Comparison of ENCODE assay signal across 1 cellular context in the genomic region with DNA sequence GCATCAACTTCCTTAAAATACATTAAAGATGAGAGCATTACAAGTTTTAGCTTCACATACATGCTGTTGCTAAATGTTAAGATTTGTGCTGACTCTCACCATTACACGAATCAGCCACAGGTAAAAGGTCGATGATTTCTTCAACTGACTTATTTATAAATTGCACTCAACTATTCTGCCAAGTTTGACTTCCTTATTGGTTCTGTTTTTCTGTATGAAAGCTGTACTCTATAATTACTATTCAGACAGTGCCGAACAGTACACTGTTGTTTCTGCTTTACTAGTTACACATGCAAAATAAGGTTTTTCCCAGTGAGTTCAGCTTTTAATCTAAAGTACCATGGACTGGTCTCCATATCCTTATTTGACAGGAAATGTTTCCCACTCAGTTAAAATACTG. TPM values are rescaled to one million over a fixed set of nuclear protein-coding genes. Genes with fewer than 3 reads are reported as not detected.
"Had no signal": no experiment of that assay in that cellular context is flagged by ENCODE, and none has a peak within 500 bp of the region (broad histone marks: within the 10 kb centered on the region; RNA-seq: fewer than 3 reads in every experiment).

No MANE protein-coding gene starts in this region.

RNA-seq across cellular contexts. Expression of a gene that starts 33.3 kb away (rescaled TPM):
- polyA plus RNA-seq: naive thymus-derived CD8-positive, alpha-beta T cell had no signal
